21 cellular contexts compared by ENCODE assay signal in the genomic region with DNA sequence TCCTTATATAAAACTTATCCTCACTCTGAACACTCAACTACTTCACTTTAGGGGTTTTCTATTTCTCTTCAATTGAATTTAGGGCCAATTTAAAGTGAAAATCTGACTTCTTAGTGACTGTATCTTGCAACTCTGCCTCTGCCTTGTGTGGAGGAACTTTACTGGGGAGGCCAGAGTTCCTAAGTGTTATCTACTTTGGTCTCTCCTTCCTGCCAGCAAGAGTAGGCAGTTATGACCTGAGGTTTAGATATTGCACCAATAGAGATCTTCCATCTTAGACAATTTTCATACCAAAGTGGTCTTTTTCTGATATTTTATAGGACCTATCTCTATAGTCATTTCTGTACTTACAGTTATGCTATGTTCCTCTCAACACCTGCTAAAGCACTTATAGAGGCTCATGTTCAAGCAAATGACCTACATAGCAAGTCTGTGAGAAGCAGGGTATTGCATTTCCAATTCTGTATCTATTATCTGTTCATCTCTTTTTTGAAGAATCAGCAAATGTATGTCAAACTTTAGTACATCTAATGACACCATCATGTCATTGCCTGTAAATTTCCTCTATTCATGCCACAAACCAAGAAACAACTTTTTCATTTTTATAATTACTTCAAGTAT.
A peak's percentile ranks its signal among the peaks of the same experiment; 100 is the strongest.
DNase-seq lines count a peak whose midpoint lies in the region; ATAC-seq, FAIRE-seq and TF ChIP-seq lines count a peak whose summit lies in the region.
"Had no signal": no experiment of that assay in that cellular context is flagged by ENCODE, and none has a peak within 500 bp of the region (broad histone marks: within the 10 kb centered on the region; RNA-seq: fewer than 3 reads in every experiment).

No MANE protein-coding gene starts in this region.

- no peak overlapping the region for H2AFZ ChIP-seq in HepG2 (ENCODE audit: low read length)

- no peak for TF ChIP-seq POLR2A in HepG2 (IDR thresholded peaks at IDR 0.05; ENCODE audit: insufficient read depth in 1 of 2, low read depth in 2 of 2, low read length in 2 of 2)
- TF ChIP-seq POLR2A in right lobe of liver (IDR thresholded peaks at IDR 0.05): no peak

- no peaks in the 10 kb centered on the region for H3K27me3 Mint-ChIP-seq in activated CD8-positive, alpha-beta T cell treated with anti-CD3 and anti-CD28 coated beads, Interleukin-2, amount 10 ng/mL, durations not matched to agents 7 days and 5 days (ENCODE audit: low read depth)
- H3K27me3 Mint-ChIP-seq in stimulated activated naive CD8-positive, alpha-beta T cell treated with anti-CD3 and anti-CD28 coated beads, Interleukin-15, amount 100 ng/mL, for 72 hours: no peaks in the 10 kb centered on the region

- no peak for FAIRE-seq in HepG2 (lab: Jason Lieb, UNC)
- FAIRE-seq: H54, keratinocyte had no signal

- no peak for TF ChIP-seq CTCF in HepG2 (CRISPR knock-in tag; IDR thresholded peaks at IDR 0.05)
- TF ChIP-seq CTCF in right lobe of liver (IDR thresholded peaks at IDR 0.05): no peak
- no peak for TF ChIP-seq CTCF in GM13977 (IDR thresholded peaks at IDR 0.05; ENCODE audit: extremely low read depth, insufficient read depth, missing control alignments)

- peaks cover 30% of the 10 kb centered on the region for H3K36me3 Mint-ChIP-seq in activated CD8-positive, alpha-beta T cell treated with anti-CD3 and anti-CD28 coated beads, Interleukin-2, amount 10 ng/mL, durations not matched to agents 7 days and 5 days (ENCODE audit: low read depth)

- in situ Hi-C loops in HepG2 (cut with HindIII; ENCODE audit: extremely low pct_ligation_motif_present, low pct_unique_long_range_greater_than_20kb): no loop called here
- in situ Hi-C loops in GM13977 (cut with MboI; ENCODE audit: low pct_unique_long_range_greater_than_20kb, low sequenced_read_pairs, unreplicated experiment): no loop called here

- H3K4me1 Mint-ChIP-seq in activated CD8-positive, alpha-beta T cell treated with anti-CD3 and anti-CD28 coated beads, Interleukin-2, amount 10 ng/mL, durations not matched to agents 7 days and 5 days (ENCODE audit: low read depth): peaks cover 52% of the 10 kb centered on the region
- peaks cover 50% of the 10 kb centered on the region for H3K4me1 Mint-ChIP-seq in stimulated activated naive CD8-positive, alpha-beta T cell treated with anti-CD3 and anti-CD28 coated beads, Interleukin-15, amount 100 ng/mL, for 72 hours

- POLR2A ChIA-PET in HepG2 (lab: Yijun Ruan, JAX): no interaction called here
- POLR2A ChIA-PET in activated CD8-positive, alpha-beta T cell treated with anti-CD3 and anti-CD28 coated beads, Interleukin-2, amount 10 ng/mL, durations not matched to agents 7 days and 5 days (lab: Charles Lee): interaction anchor here (1.1 kb wide), 1 partner anchor 9 kb away, joined by 3 read pairs; no protein-coding TSS in a partner anchor

- DNase-seq in HepG2 (ENCODE audit: low spot score) (no peak), right lobe of liver (no peak), OCI-M1 (lab: John Stamatoyannopoulos, UW) (peak; percentile 67), GM13977 (ENCODE audit: low spot score) (no peak), NCI-H446 treated with DMSO at 0.1 percent for 48 hours (lab: John Stamatoyannopoulos, UW) (no peak), RKO (ENCODE audit: low spot score) (no peak)
- DNase-seq in activated CD8-positive, alpha-beta T cell treated with anti-CD3 and anti-CD28 coated beads, Interleukin-2, amount 10 ng/mL, durations not matched to agents 7 days and 5 days: no peak
- DNase-seq in stimulated activated naive CD8-positive, alpha-beta T cell treated with anti-CD3 and anti-CD28 coated beads, Interleukin-15, amount 100 ng/mL, for 72 hours: no peak
- DNase-seq: amniotic stem cell, cortex of kidney, DMS 273 treated with DMSO at 0.1 percent for 48 hours, lower lobe of right lung, MV-4-11, NCI-H1694 treated with DMSO at 0.1 percent for 48 hours, NCI-H774, psoas muscle had no signal

- H3K36me3 ChIP-seq in HepG2 (replicated peaks in 1 of 2; ENCODE audit: control insufficient read depth in 1 of 2, insufficient read depth in 2 of 2, low read length in 2 of 2): no peaks in the 10 kb centered on the region
- no peaks in the 10 kb centered on the region for H3K36me3 ChIP-seq in right lobe of liver
- H3K36me3 ChIP-seq: breast epithelium, lower lobe of right lung had no signal

- H3K27ac ChIP-seq in HepG2 (ENCODE audit: extremely low read length, insufficient read depth, low read length) (no peak overlapping the region), right lobe of liver (no peak overlapping the region)
- H3K27ac ChIP-seq: breast epithelium, lower lobe of right lung, psoas muscle, VCaP had no signal

- H3K4me1 ChIP-seq in HepG2 (ENCODE audit: insufficient read depth, low read length): peaks cover 12% of the 10 kb centered on the region
- H3K4me1 ChIP-seq in right lobe of liver: peaks cover 0 to 14% (median 6%) of the 10 kb centered on the region in 4 donors
- H3K4me1 ChIP-seq: breast epithelium, psoas muscle had no signal

- H3K4me2 ChIP-seq in HepG2 (ENCODE audit: low read depth, low read length): no peak overlapping the region

- ATAC-seq in HepG2 (no peak), right lobe of liver (no peak)
- ATAC-seq in activated CD8-positive, alpha-beta T cell treated with anti-CD3 and anti-CD28 coated beads, Interleukin-2, amount 10 ng/mL, durations not matched to agents 7 days and 5 days: peak; percentile 68
- ATAC-seq in stimulated activated naive CD8-positive, alpha-beta T cell treated with anti-CD3 and anti-CD28 coated beads, Interleukin-15, amount 100 ng/mL, for 72 hours: peak; percentile 84
- ATAC-seq: lower lobe of right lung, psoas muscle, Right ventricle myocardium inferior had no signal

- peak overlapping the region; percentile 88 for H3K27ac Mint-ChIP-seq in activated CD8-positive, alpha-beta T cell treated with anti-CD3 and anti-CD28 coated beads, Interleukin-2, amount 10 ng/mL, durations not matched to agents 7 days and 5 days
- peak overlapping the region; percentile 95 to 97 for H3K27ac Mint-ChIP-seq in stimulated activated naive CD8-positive, alpha-beta T cell treated with anti-CD3 and anti-CD28 coated beads, Interleukin-15, amount 100 ng/mL, for 72 hours

- no peak overlapping the region for H3K9ac ChIP-seq in HepG2 (ENCODE audit: insufficient read depth, low read depth, low read length)

- no peak for TF ChIP-seq RAD21 in HepG2 (CRISPR knock-in tag; IDR thresholded peaks at IDR 0.05)

- H3K27me3 ChIP-seq in HepG2 (ENCODE audit: control insufficient read depth in 1 of 2, insufficient read depth in 2 of 2, low read length in 2 of 2): no peaks in the 10 kb centered on the region; a peak in 1 of 5 replicates
- H3K27me3 ChIP-seq in right lobe of liver: no peaks in the 10 kb centered on the region
- H3K27me3 ChIP-seq: breast epithelium had no signal

- no peaks in the 10 kb centered on the region for H4K20me1 ChIP-seq in HepG2 (ENCODE audit: insufficient read depth, low read length)

- peak overlapping the region; percentile 4 for H3K4me3 Mint-ChIP-seq in activated CD8-positive, alpha-beta T cell treated with anti-CD3 and anti-CD28 coated beads, Interleukin-2, amount 10 ng/mL, durations not matched to agents 7 days and 5 days
- peak overlapping the region; percentile 40 to 41 for H3K4me3 Mint-ChIP-seq in stimulated activated naive CD8-positive, alpha-beta T cell treated with anti-CD3 and anti-CD28 coated beads, Interleukin-15, amount 100 ng/mL, for 72 hours

- no peaks in the 10 kb centered on the region for H3K79me2 ChIP-seq in HepG2 (ENCODE audit: insufficient read depth, low read length)

- intact Hi-C loops in HepG2 (cut with micrococcal nuclease; ENCODE audit: unreplicated experiment): no loop called here
- intact Hi-C loops in right lobe of liver (cut with DNase I): no loop called here

- H3K9me3 ChIP-seq in HepG2 (ENCODE audit: low read length) (no peaks in the 10 kb centered on the region), right lobe of liver (no peaks in the 10 kb centered on the region)
- H3K9me3 ChIP-seq: breast epithelium, lower lobe of right lung, psoas muscle had no signal

- no TSS peak for BruUV-seq in HepG2 (replicated peaks; lab: Mats Ljungman, UMichigan)

- no peak overlapping the region for H3K4me3 ChIP-seq in HepG2 (replicated peaks in 1 of 3; ENCODE audit: insufficient read depth in 1 of 3, low read depth in 2 of 3, low read length in 3 of 3)
- no peak overlapping the region for H3K4me3 ChIP-seq in right lobe of liver
- H3K4me3 ChIP-seq: breast epithelium, lower lobe of right lung, psoas muscle had no signal

- TF ChIP-seq EP300 in HepG2 (IDR thresholded peaks at IDR 0.05; ENCODE audit: low read depth in 2 of 2, low read length in 2 of 2): no peak
- no peak for TF ChIP-seq EP300 in HepG2 (CRISPR knock-in tag; IDR thresholded peaks at IDR 0.05; ENCODE audit: borderline replicate concordance)

- peaks cover 5% of the 10 kb centered on the region for H3K9me3 Mint-ChIP-seq in activated CD8-positive, alpha-beta T cell treated with anti-CD3 and anti-CD28 coated beads, Interleukin-2, amount 10 ng/mL, durations not matched to agents 7 days and 5 days (ENCODE audit: insufficient read depth)
- H3K9me3 Mint-ChIP-seq in stimulated activated naive CD8-positive, alpha-beta T cell treated with anti-CD3 and anti-CD28 coated beads, Interleukin-15, amount 100 ng/mL, for 72 hours: peaks cover 0 to 10% of the 10 kb centered on the region in 2 donors

- CTCF ChIA-PET in HepG2 (lab: Yijun Ruan, JAX; ENCODE audit: low intra/inter-chr PET ratio, low total read pairs): no interaction called here
- CTCF ChIA-PET in activated CD8-positive, alpha-beta T cell treated with anti-CD3 and anti-CD28 coated beads, Interleukin-2, amount 10 ng/mL, durations not matched to agents 7 days and 5 days (lab: Charles Lee): interaction anchor here (1.6 kb wide), 1 partner anchor 53 kb away, joined by 6 read pairs; no protein-coding TSS in a partner anchor

TF ChIP-seq in HepG2, 621 proteins besides CTCF, POLR2A, EP300 and RAD21 (continues in another document):
- TF ChIP-seq ZXDC (CRISPR knock-in tag; IDR thresholded peaks at IDR 0.05): no peak
- TF ChIP-seq SIN3A (IDR thresholded peaks at IDR 0.05; ENCODE audit: borderline replicate concordance, low read depth, low read length): no peak

Comparison
In these comparisons a context has a peak if more than half of its experiments do, and no peak if none do; other contexts are left out.
1. ATAC-seq: peak in activated CD8-positive, alpha-beta T cell treated with anti-CD3 and anti-CD28 coated beads, Interleukin-2, amount 10 ng/mL, durations not matched to agents 7 days and 5 days (single experiment) and stimulated activated naive CD8-positive, alpha-beta T cell treated with anti-CD3 and anti-CD28 coated beads, Interleukin-15, amount 100 ng/mL, for 72 hours (single experiment); none in HepG2 (single experiment) and right lobe of liver (0 of 4).